ENCODE assay signal across 22 cellular contexts in the genomic region with DNA sequence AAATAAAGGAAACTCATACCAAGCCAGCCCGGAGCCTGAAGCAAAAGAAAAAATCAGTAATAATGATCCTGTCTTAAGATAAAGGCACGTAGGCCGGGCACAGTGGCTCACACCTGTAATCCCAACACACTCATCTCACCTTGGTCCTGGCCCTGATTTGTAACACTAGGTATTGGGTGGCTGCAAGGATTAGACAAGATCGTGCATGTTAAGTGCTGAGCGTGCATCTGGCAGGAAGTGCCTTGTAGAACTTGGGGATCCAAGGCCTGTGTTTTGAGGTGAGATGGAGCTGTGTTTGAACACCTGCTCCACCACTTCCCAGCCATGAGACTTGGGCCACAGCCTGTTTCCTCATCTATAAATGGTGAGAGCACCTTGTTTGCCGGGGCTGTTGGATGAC. TPM values are rescaled to one million over a fixed set of nuclear protein-coding genes. Genes with fewer than 3 reads are reported as not detected.
DNase-seq lines count a peak whose midpoint lies in the region; ATAC-seq, FAIRE-seq and TF ChIP-seq lines count a peak whose summit lies in the region.
"Had no signal": no experiment of that assay in that cellular context is flagged by ENCODE, and none has a peak within 500 bp of the region (broad histone marks: within the 10 kb centered on the region; RNA-seq: fewer than 3 reads in every experiment).

No MANE protein-coding gene starts in this region.

- POLR2A ChIA-PET in K562 (lab: Yijun Ruan, JAX), result no interaction called here

- H3K36me3 ChIP-seq in K562 (ENCODE audit: control insufficient read depth, insufficient read depth, low read length) (no peaks in the 10 kb centered on the region), adrenal gland (replicated peaks in 1 of 2) (no peaks in the 10 kb centered on the region)
- H3K36me3 ChIP-seq: BE2C, HAP-1 had no signal

- TF ChIP-seq EP300 in K562 (IDR thresholded peaks at IDR 0.05; ENCODE audit: low read length), result no peak

- no TSS peak for BruUV-seq in K562 (replicated peaks; lab: Mats Ljungman, UMichigan)

- H3K9me3 ChIP-seq in K562 (replicated peaks; ENCODE audit: control insufficient read depth, insufficient read depth, low read depth, low read length) (no peaks in the 10 kb centered on the region), adrenal gland (replicated peaks in 1 of 3) (no peaks in the 10 kb centered on the region)
- H3K9me3 ChIP-seq: BE2C, HAP-1 had no signal

- intact Hi-C loops in K562 (cut with micrococcal nuclease) (no loop called here), adrenal gland (cut with DNase I) (no loop called here)

- H3K4me1 ChIP-seq in K562 (replicated peaks in 1 of 2; ENCODE audit: control insufficient read depth in 2 of 2, insufficient read depth in 2 of 2, low read length in 2 of 2) (peaks cover 6% of the 10 kb centered on the region in 2 experiments), adrenal gland (replicated peaks in 1 of 2) (peaks cover 0 to 18% of the 10 kb centered on the region in 2 donors)
- H3K4me1 ChIP-seq: HAP-1 had no signal

- H2AFZ ChIP-seq in K562 (ENCODE audit: low read depth, low read length), result no peak overlapping the region
- H2AFZ ChIP-seq: PC-9 had no signal

- no peak overlapping the region for H3K9ac ChIP-seq in K562 (ENCODE audit: insufficient read depth in 1 of 2, low read depth in 2 of 2, low read length in 2 of 2)

- no peaks in the 10 kb centered on the region for H3K9me1 ChIP-seq in K562 (ENCODE audit: control insufficient read depth, insufficient read depth, low read length)

- H3K4me3 ChIP-seq in Jurkat, Clone E6-1 (ENCODE audit: low read length), result no peak overlapping the region
- H3K4me3 ChIP-seq in K562, result no peak overlapping the region
- H3K4me3 ChIP-seq in adrenal gland, result no peak overlapping the region
- H3K4me3 ChIP-seq: HAP-1, PC-9, SK-N-MC had no signal

- in situ Hi-C loops in K562 (cut with MboI), result no loop called here

- H3K27ac ChIP-seq in K562 (ENCODE audit: extremely low read depth, low read depth, low read length) (no peak overlapping the region), adrenal gland (no peak overlapping the region)
- H3K27ac ChIP-seq: 22Rv1, PC-9, SK-N-MC had no signal

- no peak for TF ChIP-seq RAD21 in K562 (CRISPR knock-in tag; conservative IDR thresholded peaks at IDR 0.05 in 1 of 2, IDR thresholded peaks at IDR 0.05 in 1 of 2)

- peak; percentile 64 for DNase-seq in DMS153 (lab: John Stamatoyannopoulos, UW)
- DNase-seq in DMS153 treated with DMSO at 0.1 percent for 48 hours (lab: John Stamatoyannopoulos, UW; ENCODE audit: unreplicated experiment), result no peak
- DNase-seq in Jurkat, Clone E6-1 (ENCODE audit: low read depth, low spot score), result peak; percentile 38
- no peak for DNase-seq in K562 (ENCODE audit: extremely low read depth in 1 of 4, low spot score in 3 of 4)
- DNase-seq in mesenteric fat pad (ENCODE audit: low spot score), result peak; percentile 45
- DNase-seq in adrenal gland, result no peak
- DNase-seq: BE2C; CD4-positive, alpha-beta memory T cell; GF-D8; NCI-H187 treated with DMSO at 0.1 percent for 48 hours; NCI-H446 treated with DMSO at 0.1 percent for 48 hours; NCI-H774; PC-9 had no signal

- WGBS in K562 (ENCODE audit: insufficient coverage, low coverage, missing lambda C conversion rate), result 22% methylated on average over 6 of the region's 6 CpGs
- WGBS in adrenal gland, 4 donors, result 76 to 92% (median 86%) methylated on average over 6 of the region's 6 CpGs

- ATAC-seq in K562 (no peak), GM21737 (IDR thresholded peaks at IDR 0.05; ENCODE audit: unreplicated experiment) (no peak), SK-N-SH treated with all-trans-retinoic acid at 6 μM for 48 hours (no peak)
- ATAC-seq: Right ventricle myocardium inferior had no signal

- H3K27me3 ChIP-seq in K562 (ENCODE audit: control insufficient read depth in 2 of 2, insufficient read depth in 2 of 2, low read length in 2 of 2) (no peaks in the 10 kb centered on the region), adrenal gland (no peaks in the 10 kb centered on the region)
- H3K27me3 ChIP-seq: BE2C had no signal

- CTCF ChIA-PET in K562 (lab: Yijun Ruan, JAX; ENCODE audit: low intra/inter-chr PET ratio), result no interaction called here

- TF ChIP-seq CTCF in K562 (IDR thresholded peaks at IDR 0.05 in 2 of 3, conservative IDR thresholded peaks at IDR 0.05 in 1 of 3; ENCODE audit: insufficient read depth in 2 of 3, low read depth in 1 of 3, low read length in 3 of 3), result no peak
- TF ChIP-seq CTCF in adrenal gland (IDR thresholded peaks at IDR 0.05), result no peak

- no peaks in the 10 kb centered on the region for H3K79me2 ChIP-seq in K562 (ENCODE audit: control insufficient read depth, insufficient read depth, low read length)

- no peak for FAIRE-seq in K562 (lab: Jason Lieb, UNC)
- FAIRE-seq: GM12891, GM18507 had no signal

- H4K20me1 ChIP-seq in K562 (replicated peaks; ENCODE audit: control insufficient read depth, insufficient read depth, low read length), result no peaks in the 10 kb centered on the region

- no peak overlapping the region for H3K4me2 ChIP-seq in K562 (ENCODE audit: insufficient read depth, low read length)
- H3K4me2 ChIP-seq: PC-9 had no signal

- no peak for TF ChIP-seq POLR2A in K562 (conservative IDR thresholded peaks at IDR 0.05)
- no peak for TF ChIP-seq POLR2A in adrenal gland (IDR thresholded peaks at IDR 0.05)

TF ChIP-seq in K562, 482 proteins besides CTCF, POLR2A, EP300 and RAD21:
- peak; percentile 37; the same call in 1 of the 2 replicates for TF ChIP-seq C11orf30 (IDR thresholded peaks at IDR 0.05; ENCODE audit: low read depth)
- TF ChIP-seq, protein P1, sequence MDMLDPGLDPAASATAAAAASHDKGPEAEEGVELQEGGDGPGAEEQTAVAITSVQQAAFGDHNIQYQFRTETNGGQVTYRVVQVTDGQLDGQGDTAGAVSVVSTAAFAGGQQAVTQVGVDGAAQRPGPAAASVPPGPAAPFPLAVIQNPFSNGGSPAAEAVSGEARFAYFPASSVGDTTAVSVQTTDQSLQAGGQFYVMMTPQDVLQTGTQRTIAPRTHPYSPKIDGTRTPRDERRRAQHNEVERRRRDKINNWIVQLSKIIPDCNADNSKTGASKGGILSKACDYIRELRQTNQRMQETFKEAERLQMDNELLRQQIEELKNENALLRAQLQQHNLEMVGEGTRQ (CRISPR knock-in tag; IDR thresholded peaks at IDR 0.05), result no peak

TF ChIP-seq in SK-N-SH treated with all-trans-retinoic acid at 6 μM for 48 hours, 23 proteins besides CTCF, POLR2A, EP300 and RAD21 (continues in another document):
- TF ChIP-seq GLIS3 (CRISPR knock-in tag; IDR thresholded peaks at IDR 0.05) (no peak), ESRRG (CRISPR knock-in tag; IDR thresholded peaks at IDR 0.05) (no peak), ZNF565 (CRISPR knock-in tag; conservative IDR thresholded peaks at IDR 0.05; ENCODE audit: low read depth) (no peak), OSR1 (CRISPR knock-in tag; IDR thresholded peaks at IDR 0.05) (no peak), ZNF8 (CRISPR knock-in tag; IDR thresholded peaks at IDR 0.05) (no peak), SNAI2 (CRISPR knock-in tag; IDR thresholded peaks at IDR 0.05) (no peak), PPARA (CRISPR knock-in tag; IDR thresholded peaks at IDR 0.05; ENCODE audit: borderline replicate concordance) (no peak), CSDC2 (CRISPR knock-in tag; IDR thresholded peaks at IDR 0.05) (no peak)
- TF ChIP-seq, protein P2, sequence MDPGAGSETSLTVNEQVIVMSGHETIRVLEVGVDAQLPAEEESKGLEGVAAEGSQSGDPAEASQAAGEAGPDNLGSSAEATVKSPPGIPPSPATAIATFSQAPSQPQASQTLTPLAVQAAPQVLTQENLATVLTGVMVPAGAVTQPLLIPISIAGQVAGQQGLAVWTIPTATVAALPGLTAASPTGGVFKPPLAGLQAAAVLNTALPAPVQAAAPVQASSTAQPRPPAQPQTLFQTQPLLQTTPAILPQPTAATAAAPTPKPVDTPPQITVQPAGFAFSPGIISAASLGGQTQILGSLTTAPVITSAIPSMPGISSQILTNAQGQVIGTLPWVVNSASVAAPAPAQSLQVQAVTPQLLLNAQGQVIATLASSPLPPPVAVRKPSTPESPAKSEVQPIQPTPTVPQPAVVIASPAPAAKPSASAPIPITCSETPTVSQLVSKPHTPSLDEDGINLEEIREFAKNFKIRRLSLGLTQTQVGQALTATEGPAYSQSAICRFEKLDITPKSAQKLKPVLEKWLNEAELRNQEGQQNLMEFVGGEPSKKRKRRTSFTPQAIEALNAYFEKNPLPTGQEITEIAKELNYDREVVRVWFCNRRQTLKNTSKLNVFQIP (CRISPR knock-in tag; IDR thresholded peaks at IDR 0.05; ENCODE audit: borderline replicate concordance, low read depth), result no peak

RNA-seq across cellular contexts. Expression of a gene that starts 41.5 kb away (rescaled TPM):
- polyA plus RNA-seq in Jurkat, Clone E6-1 (2012; ENCODE audit: insufficient read depth, insufficient read length), result 2.5 TPM
- 49.3 and 108 TPM in 2 replicates for total RNA-seq in K562 (2011; cell fraction: chromatin; rRNA removed; ENCODE audit: low replicate concordance)
- total RNA-seq in K562 (2011; cell fraction: nucleolus; rRNA removed), result 62.4 and 87.6 TPM in 2 replicates
- 57.4 and 69.9 TPM in 2 replicates for total RNA-seq in K562 (2011; cell fraction: nucleoplasm; rRNA removed)
- total RNA-seq in K562 (2014; rRNA removed) (11.2 and 20.4 TPM in 2 replicates), K562 (2014; rRNA removed; fragmentation: Illumina TruSeq; extraction: Trizol) (8.8 and 9.5 TPM in 2 replicates), K562 (2015; rRNA removed; fragmentation: Illumina TruSeq; extraction: Trizol) (7.1 and 8.9 TPM in 2 replicates), K562 (2021) (20.0 and 24.2 TPM in 2 replicates), mesenteric fat pad (79.7 TPM), adrenal gland (10 to 100 TPM; 23.8 to 66.1 (median 37.8) TPM)
- polyA plus RNA-seq in K562 (2011; rRNA removed) (6.0 and 6.3 TPM in 2 replicates), K562 (2014; fragmentation: Illumina TruSeq; extraction: Trizol) (12.2 and 19.8 TPM in 2 replicates), K562 (2014; fragmentation: Nextera tagmentation; extraction: Ambion mirVana) (1 to 10 TPM; 2.6 to 3.1 TPM), K562 (2014; rRNA removed) (11.6 and 14.9 TPM in 2 replicates), adrenal gland (10 to 100 TPM; 17.8 to 23.8 (median 18.4) TPM)
- 5.5 and 10.9 TPM in 2 replicates for polyA plus RNA-seq in K562 (2011; cell fraction: cytosol; rRNA removed)
- 15.8 and 47.7 TPM in 2 replicates for polyA plus RNA-seq in K562 (2011; cell fraction: nucleus; rRNA removed)
- polyA plus RNA-seq in K562 (2012), result 16.9 and 24.3 TPM in 2 replicates
- 9.9 and 18.2 TPM in 2 replicates for polyA minus RNA-seq in K562 (2011; rRNA and poly(A)+ RNA removed)
- 8.3 and 14.6 TPM in 2 replicates for polyA minus RNA-seq in K562 (2011; cell fraction: cytosol; rRNA and poly(A)+ RNA removed)
- polyA minus RNA-seq in K562 (2011; cell fraction: nucleus; rRNA and poly(A)+ RNA removed), result 26.0 and 38.8 TPM in 2 replicates
- total RNA-seq: CD4-positive, alpha-beta memory T cell had no signal
- polyA plus RNA-seq: CD4-positive, alpha-beta memory T cell; IgD-negative memory B cell had no signal

Comparison
In these comparisons a context has a peak if more than half of its experiments do, and no peak if none do; other contexts are left out.
1. DNase-seq: peak in DMS153 (single experiment), Jurkat, Clone E6-1 (single experiment) and mesenteric fat pad (single experiment); none in DMS153 treated with DMSO at 0.1 percent for 48 hours (single experiment), K562 (0 of 4) and adrenal gland (0 of 7).